ENCODE assay signal across 22 cellular contexts in genomic region chr11:114522818-114523217, GRCh38. TPM values are rescaled to one million over a fixed set of nuclear protein-coding genes. Genes with fewer than 3 reads are reported as not detected.
"Had no signal": no experiment of that assay in that cellular context is flagged by ENCODE, and none has a peak within 500 bp of the region (broad histone marks: within the 10 kb centered on the region; RNA-seq: fewer than 3 reads in every experiment).

No MANE protein-coding gene starts in this region.

- H3K27ac ChIP-seq: breast epithelium, SK-N-MC, WERI-Rb-1 had no signal

- H3K27me3 ChIP-seq: breast epithelium had no signal

- H3K27ac Mint-ChIP-seq: activated CD4-positive, alpha-beta T cell treated with anti-CD3 and anti-CD28 coated beads for 36 hours; activated CD8-positive, alpha-beta T cell treated with anti-CD3 and anti-CD28 coated beads, Interleukin-2, amount 10 ng/mL, durations not matched to agents 7 days and 5 days; activated naive CD4-positive, alpha-beta T cell treated with anti-CD3 and anti-CD28 coated beads for 36 hours; activated naive CD8-positive, alpha-beta T cell; T-cell had no signal

- H3K4me1 ChIP-seq: breast epithelium had no signal

- H3K36me3 ChIP-seq: breast epithelium, WERI-Rb-1 had no signal

- H3K4me1 Mint-ChIP-seq: activated CD4-positive, alpha-beta T cell treated with anti-CD3 and anti-CD28 coated beads for 36 hours; T-cell had no signal

- H3K27me3 Mint-ChIP-seq: activated CD4-positive, alpha-beta T cell treated with anti-CD3 and anti-CD28 coated beads for 36 hours; activated naive CD8-positive, alpha-beta T cell had no signal

- DNase-seq: activated CD4-positive, alpha-beta T cell treated with anti-CD3 and anti-CD28 coated beads for 36 hours; activated CD4-positive, alpha-beta T cell treated with anti-CD3 and anti-CD28 coated beads, Interleukin-2, amount 50 U/mL, for 4 hours; activated CD8-positive, alpha-beta memory T cell treated with anti-CD3 and anti-CD28 coated beads, Interleukin-2, amount 50 U/mL, for 48 hours; activated CD8-positive, alpha-beta T cell treated with anti-CD3 and anti-CD28 coated beads, Interleukin-2, amount 10 ng/mL, durations not matched to agents 7 days and 5 days; activated effector memory CD4-positive, alpha-beta T cell treated with Interleukin-2 at 50 U/mL for 16 hours; activated naive CD4-positive, alpha-beta T cell treated with anti-CD3 and anti-CD28 coated beads for 36 hours; activated T-cell treated with anti-CD3 and anti-CD28 coated beads, Interleukin-2, amount 50 U/mL, for 1 hour; caudate nucleus; NCI-H1105 treated with DMSO at 0.1 percent for 48 hours; NCI-H1436 treated with DMSO at 0.1 percent for 48 hours; NCI-H187; NCI-H2081; NCI-H510A treated with DMSO at 0.1 percent for 48 hours; PC-3; SIG-M5; T-cell; T-helper 2 cell; T1000; WERI-Rb-1 had no signal

- H3K4me3 Mint-ChIP-seq: activated CD4-positive, alpha-beta T cell treated with anti-CD3 and anti-CD28 coated beads for 36 hours; activated CD8-positive, alpha-beta T cell treated with anti-CD3 and anti-CD28 coated beads, Interleukin-2, amount 10 ng/mL, durations not matched to agents 7 days and 5 days; activated naive CD4-positive, alpha-beta T cell treated with anti-CD3 and anti-CD28 coated beads for 36 hours; activated naive CD8-positive, alpha-beta T cell; T-cell had no signal

- H3K36me3 Mint-ChIP-seq: T-cell had no signal

- ATAC-seq: activated CD4-positive, alpha-beta T cell treated with anti-CD3 and anti-CD28 coated beads for 36 hours; activated CD8-positive, alpha-beta T cell treated with anti-CD3 and anti-CD28 coated beads, Interleukin-2, amount 10 ng/mL, durations not matched to agents 7 days and 5 days; PC-3; T-cell had no signal

- H3K4me3 ChIP-seq: breast epithelium, SK-N-MC had no signal

RNA-seq across cellular contexts. Expression of gene NXPE1, which starts 36.9 kb away (rescaled TPM):
- total RNA-seq: activated CD4-positive, alpha-beta T cell treated with anti-CD3 and anti-CD28 coated beads for 36 hours; activated CD8-positive, alpha-beta T cell treated with anti-CD3 and anti-CD28 coated beads, Interleukin-2, amount 10 ng/mL, durations not matched to agents 7 days and 5 days; activated naive CD4-positive, alpha-beta T cell treated with anti-CD3 and anti-CD28 coated beads for 36 hours; PC-3; T-cell had no signal
